Comparison of ENCODE assay signal across 22 cellular contexts in the genomic region with DNA sequence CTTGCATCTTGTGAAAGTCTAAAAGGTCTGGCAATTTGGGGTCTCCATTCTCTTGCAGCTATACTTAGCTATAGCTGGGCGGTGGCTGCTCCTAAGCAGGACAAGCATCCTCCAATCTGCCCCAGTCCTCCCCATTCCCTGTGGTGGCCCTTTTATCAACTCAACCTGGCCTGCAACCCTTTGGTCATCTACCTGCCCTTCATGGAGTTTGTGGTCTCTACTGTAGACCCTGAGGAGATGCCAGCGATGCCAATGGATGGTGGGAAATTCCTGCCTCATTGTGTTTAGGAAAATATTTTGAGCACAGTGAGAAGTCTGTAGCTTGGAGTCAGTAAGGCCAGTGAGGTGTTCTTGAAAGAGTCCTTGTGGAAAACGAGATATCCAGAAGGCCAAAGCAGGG.
DNase-seq lines count a peak whose midpoint lies in the region; ATAC-seq and TF ChIP-seq lines count a peak whose summit lies in the region.
"Had no signal": no experiment of that assay in that cellular context is flagged by ENCODE, and none has a peak within 500 bp of the region (broad histone marks: within the 10 kb centered on the region; RNA-seq: fewer than 3 reads in every experiment).

No MANE protein-coding gene starts in this region.

- H3K4me2 ChIP-seq in mesenchymal stem cell (ENCODE audit: low read length, poor library complexity, severe bottlenecking) (no peak overlapping the region), osteoblast (ENCODE audit: insufficient read depth, low read length) (no peak overlapping the region), hepatocyte (no peak overlapping the region)

- H3K79me2 ChIP-seq in osteoblast (ENCODE audit: insufficient read depth, low read length) (no peaks in the 10 kb centered on the region), hepatocyte (no peaks in the 10 kb centered on the region)

- peak overlapping the region in 1 of 2 experiments; percentile 80 for H3K18ac ChIP-seq in mesenchymal stem cell (ENCODE audit: low read depth in 1 of 2, low read length in 2 of 2)

- peak; percentile 10 for DNase-seq in cardiac septum (ENCODE audit: low spot score)
- DNase-seq in Right ventricle myocardium superior, result no peak
- peak; percentile 17 for DNase-seq in ecto neural progenitor cell (ENCODE audit: low spot score)
- DNase-seq in mesenchymal stem cell, result no peak
- DNase-seq in NCI-H774 (lab: John Stamatoyannopoulos, UW), result no peak
- no peak for DNase-seq in osteoblast (ENCODE audit: insufficient read length, low spot score, missing footprints)
- no peak for DNase-seq in D341Med (ENCODE audit: low spot score)
- no peak for DNase-seq in hepatocyte (ENCODE audit: low spot score)
- DNase-seq: BE2C; CD4-positive, CD25-positive, alpha-beta regulatory T cell; COR-L47; H7; NCI-H1105; NCI-H2081; NCI-H2171 treated with DMSO at 0.1 percent for 48 hours; NCI-H446 treated with DMSO at 0.1 percent for 48 hours; NCI-H69; Peyer's patch; SHP77; SK-N-SH had no signal

- no peak overlapping the region for H4K91ac ChIP-seq in mesenchymal stem cell (ENCODE audit: low read length)

- H2BK120ac ChIP-seq in mesenchymal stem cell (ENCODE audit: low read depth, low read length), result no peak overlapping the region

- peak overlapping the region; percentile 35 to 71 for H3K4ac ChIP-seq in mesenchymal stem cell (ENCODE audit: low read depth in 1 of 2, low read length in 2 of 2)

- WGBS in mesenchymal stem cell, result 94% methylated on average over 3 of the region's 3 CpGs
- WGBS in hepatocyte (ENCODE audit: low lambda C conversion rate, missing lambda C conversion rate), result 96% methylated on average over 3 of the region's 3 CpGs

- H3K9me2 ChIP-seq in hepatocyte (replicated peaks; ENCODE audit: insufficient read depth), result no peaks in the 10 kb centered on the region
- H3K9me2 ChIP-seq: SK-N-SH had no signal

- H3K27me3 ChIP-seq in mesenchymal stem cell (ENCODE audit: control insufficient read depth in 1 of 2, insufficient read depth in 1 of 2, low read length in 2 of 2), result no peaks in the 10 kb centered on the region
- H3K27me3 ChIP-seq in osteoblast (ENCODE audit: insufficient read depth, low read length), result no peaks in the 10 kb centered on the region
- no peaks in the 10 kb centered on the region for H3K27me3 ChIP-seq in hepatocyte
- H3K27me3 ChIP-seq: BE2C, Peyer's patch had no signal

- no peak overlapping the region for H3K23ac ChIP-seq in mesenchymal stem cell (ENCODE audit: low read length in 2 of 2)

- peaks cover 5% of the 10 kb centered on the region for H3K9me3 ChIP-seq in mesenchymal stem cell (ENCODE audit: control insufficient read depth, low read length)
- no peaks in the 10 kb centered on the region for H3K9me3 ChIP-seq in osteoblast (ENCODE audit: low read depth, low read length)
- peaks cover 4% of the 10 kb centered on the region for H3K9me3 ChIP-seq in hepatocyte (ENCODE audit: low read depth)
- H3K9me3 ChIP-seq: BE2C, Peyer's patch had no signal

- no peak overlapping the region for H2AFZ ChIP-seq in mesenchymal stem cell (ENCODE audit: low read depth, low read length)
- no peak overlapping the region for H2AFZ ChIP-seq in osteoblast (ENCODE audit: low read length)
- no peak overlapping the region for H2AFZ ChIP-seq in hepatocyte

- no peak overlapping the region for H3K27ac ChIP-seq in mesenchymal stem cell (ENCODE audit: low read length, poor library complexity, severe bottlenecking)
- no peak overlapping the region for H3K27ac ChIP-seq in osteoblast (ENCODE audit: low read depth, low read length)
- no peak overlapping the region for H3K27ac ChIP-seq in hepatocyte
- H3K27ac ChIP-seq: 22Rv1, Peyer's patch had no signal

- no peak overlapping the region for H4K8ac ChIP-seq in mesenchymal stem cell (ENCODE audit: low read length)

- no peak overlapping the region for H2BK15ac ChIP-seq in mesenchymal stem cell (ENCODE audit: low read depth, poor library complexity, severe bottlenecking)

- H2AK5ac ChIP-seq in mesenchymal stem cell (ENCODE audit: low read length, severe bottlenecking), result no peak overlapping the region

- H2BK5ac ChIP-seq in mesenchymal stem cell (ENCODE audit: low read depth, low read length, poor library complexity, severe bottlenecking), result no peak overlapping the region

- intact Hi-C loops in cardiac septum (cut with DNase I) (no loop called here), Right ventricle myocardium superior (cut with DNase I) (no loop called here)

- TF ChIP-seq CTCF in osteoblast (IDR thresholded peaks at IDR 0.05; ENCODE audit: extremely low read depth, low read depth, low read length), result no peak
- TF ChIP-seq CTCF in hepatocyte (IDR thresholded peaks at IDR 0.05; ENCODE audit: poor library complexity), result no peak

- H3K79me1 ChIP-seq in mesenchymal stem cell (replicated peaks; ENCODE audit: low read length, poor library complexity, severe bottlenecking), result no peaks in the 10 kb centered on the region

- H3K4me3 ChIP-seq in mesenchymal stem cell (ENCODE audit: insufficient read depth in 1 of 2, low read depth in 1 of 2, low read length in 2 of 2) (no peak overlapping the region), osteoblast (ENCODE audit: insufficient read depth, low read length) (no peak overlapping the region), hepatocyte (no peak overlapping the region)
- H3K4me3 ChIP-seq: K562, Peyer's patch had no signal

- peaks cover 0 to 3% of the 10 kb centered on the region in 2 experiments for H3K36me3 ChIP-seq in mesenchymal stem cell (ENCODE audit: control insufficient read depth in 1 of 2, insufficient read depth in 2 of 2, low read depth in 1 of 2, low read length in 2 of 2)
- no peaks in the 10 kb centered on the region for H3K36me3 ChIP-seq in osteoblast (ENCODE audit: insufficient read depth, low read length)
- H3K36me3 ChIP-seq in hepatocyte (replicated peaks; ENCODE audit: insufficient read depth, low read depth), result no peaks in the 10 kb centered on the region
- H3K36me3 ChIP-seq: BE2C, Peyer's patch had no signal

- ATAC-seq in Right ventricle myocardium superior (ENCODE audit: poor library complexity), result no peak
- ATAC-seq: K562 had no signal

- peaks cover 14% of the 10 kb centered on the region for H3K4me1 ChIP-seq in mesenchymal stem cell (ENCODE audit: control insufficient read depth, insufficient read depth, low read depth, low read length)
- H3K4me1 ChIP-seq in osteoblast (ENCODE audit: insufficient read depth, low read length), result peaks cover 27% of the 10 kb centered on the region
- H3K4me1 ChIP-seq in hepatocyte (ENCODE audit: insufficient read depth), result no peaks in the 10 kb centered on the region
- H3K4me1 ChIP-seq: Peyer's patch had no signal

- H4K20me1 ChIP-seq in osteoblast (ENCODE audit: insufficient read depth, low read length), result no peaks in the 10 kb centered on the region
- no peaks in the 10 kb centered on the region for H4K20me1 ChIP-seq in hepatocyte (ENCODE audit: insufficient read depth, poor library complexity, severe bottlenecking)

- no peak overlapping the region for H3K9ac ChIP-seq in mesenchymal stem cell (ENCODE audit: low read length)

- peak overlapping the region; percentile 38 to 60 for H2BK12ac ChIP-seq in mesenchymal stem cell (ENCODE audit: low read length in 2 of 2)

- no peak overlapping the region for H3K14ac ChIP-seq in mesenchymal stem cell (ENCODE audit: low read length in 2 of 2)

Comparison
In these comparisons a context has a peak if more than half of its experiments do, and no peak if none do; other contexts are left out.
1. DNase-seq: peak in cardiac septum (single experiment) and ecto neural progenitor cell (single experiment); none in Right ventricle myocardium superior (single experiment), mesenchymal stem cell (single experiment), NCI-H774 (single experiment), osteoblast (single experiment), D341Med (single experiment) and hepatocyte (single experiment).